8 cellular contexts compared by ENCODE assay signal in the genomic region with DNA sequence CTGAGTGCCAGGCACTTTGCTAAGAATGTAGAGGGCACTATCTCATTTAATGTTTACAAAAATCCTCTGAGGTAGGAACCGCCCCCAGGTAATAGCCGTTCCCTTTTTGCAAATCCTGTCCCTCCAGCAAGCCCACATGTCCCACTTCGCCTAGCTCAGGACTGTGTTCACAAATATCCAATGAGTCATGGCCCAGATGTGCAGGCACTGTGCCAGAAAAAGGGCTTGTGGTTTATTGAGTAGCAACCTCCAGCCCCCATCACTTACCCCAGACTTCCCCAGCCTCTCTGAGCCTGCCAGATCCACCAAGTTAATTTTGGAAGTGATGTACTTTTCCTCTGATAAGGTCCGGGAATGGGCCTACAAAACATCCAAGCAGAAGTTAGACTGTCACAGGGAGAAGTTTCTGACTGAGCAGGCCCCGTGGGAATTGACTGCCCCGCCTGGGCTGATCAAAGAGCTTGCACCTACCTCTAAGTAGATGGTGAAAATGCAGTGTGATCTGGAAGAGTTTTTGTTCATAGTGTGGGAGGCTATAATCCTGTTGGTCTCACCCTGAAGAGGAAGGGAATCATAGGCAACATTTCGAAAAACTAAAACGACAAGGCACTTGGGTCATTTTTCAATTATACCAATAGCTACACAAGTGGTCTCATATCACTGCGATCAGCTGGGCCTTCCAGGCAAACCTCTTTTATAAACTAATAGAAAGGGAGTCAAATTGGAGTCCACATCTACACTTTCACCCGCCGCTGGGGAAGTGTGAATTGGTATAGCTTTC. TPM values are rescaled to one million over a fixed set of nuclear protein-coding genes. Genes with fewer than 3 reads are reported as not detected.
A peak's percentile ranks its signal among the peaks of the same experiment; 100 is the strongest.
DNase-seq lines count a peak whose midpoint lies in the region; ATAC-seq and TF ChIP-seq lines count a peak whose summit lies in the region.

No MANE protein-coding gene starts in this region.

- H3K36me3 Mint-ChIP-seq in activated CD8-positive, alpha-beta T cell treated with anti-CD3 and anti-CD28 coated beads for 36 hours (ENCODE audit: low read depth): no peaks in the 10 kb centered on the region

- intact Hi-C loops in activated CD8-positive, alpha-beta T cell treated with anti-CD3 and anti-CD28 coated beads for 36 hours (cut with micrococcal nuclease): no loop called here
- intact Hi-C loops in esophagus squamous epithelium (cut with DNase I): no loop called here

- WGBS in esophagus squamous epithelium, 2 donors: 53 to 55% methylated on average over 10 to 11 of the region's 11 CpGs

- H3K4me3 Mint-ChIP-seq in activated CD8-positive, alpha-beta T cell treated with anti-CD3 and anti-CD28 coated beads for 36 hours: no peak overlapping the region

- DNase-seq in Karpas-422: peak; percentile 96
- DNase-seq in activated CD8-positive, alpha-beta T cell treated with anti-CD3 and anti-CD28 coated beads for 36 hours: peak; percentile 82
- DNase-seq in fibroblast of the conjunctiva (ENCODE audit: low read depth): peak; percentile 86
- peak; percentile 94 for DNase-seq in renal cortical epithelial cell (ENCODE audit: low read depth)
- DNase-seq in esophagus squamous epithelium (lab: John Stamatoyannopoulos, UW): no peak
- DNase-seq in HuH-7.5 (ENCODE audit: low spot score): no peak
- no peak for DNase-seq in NCI-H1048 (lab: John Stamatoyannopoulos, UW)

- no peaks in the 10 kb centered on the region for H3K9me2 ChIP-seq in Karpas-422 (replicated peaks; ENCODE audit: insufficient read depth, low read length)

- H3K4me1 Mint-ChIP-seq in activated CD8-positive, alpha-beta T cell treated with anti-CD3 and anti-CD28 coated beads for 36 hours (ENCODE audit: low read depth): peaks cover 9% of the 10 kb centered on the region

- no peaks in the 10 kb centered on the region for H3K9me3 ChIP-seq in Karpas-422 (ENCODE audit: low read length)
- H3K9me3 ChIP-seq in esophagus squamous epithelium: no peaks in the 10 kb centered on the region

- CTCF ChIA-PET in activated CD8-positive, alpha-beta T cell treated with anti-CD3 and anti-CD28 coated beads for 36 hours (lab: Charles Lee): no interaction called here

- peaks cover 42% of the 10 kb centered on the region for H3K4me1 ChIP-seq in Karpas-422 (ENCODE audit: low read length)
- peaks cover 0 to 8% (median 7%) of the 10 kb centered on the region in 3 donors for H3K4me1 ChIP-seq in esophagus squamous epithelium

- peak overlapping the region; percentile 47; the same call in 1 of the 2 replicates for H2AFZ ChIP-seq in Karpas-422 (ENCODE audit: low read length)

- H4K20me1 ChIP-seq in Karpas-422 (ENCODE audit: insufficient read depth, low read depth, low read length): no peaks in the 10 kb centered on the region

- ATAC-seq in GM18868 (IDR thresholded peaks at IDR 0.05; ENCODE audit: unreplicated experiment): peak; percentile 71
- ATAC-seq in activated CD8-positive, alpha-beta T cell treated with anti-CD3 and anti-CD28 coated beads for 36 hours: peak; percentile 75

- H3K27me3 ChIP-seq in Karpas-422 (ENCODE audit: low read length): no peaks in the 10 kb centered on the region
- no peaks in the 10 kb centered on the region for H3K27me3 ChIP-seq in esophagus squamous epithelium

- peak overlapping the region; percentile 49 for H3K9ac ChIP-seq in Karpas-422 (ENCODE audit: low read length)

- no peak for TF ChIP-seq POLR2A in esophagus squamous epithelium (IDR thresholded peaks at IDR 0.05)

- H3K9me3 Mint-ChIP-seq in activated CD8-positive, alpha-beta T cell treated with anti-CD3 and anti-CD28 coated beads for 36 hours: no peaks in the 10 kb centered on the region

- no peaks in the 10 kb centered on the region for H3K36me3 ChIP-seq in Karpas-422 (ENCODE audit: insufficient read depth, low read length)
- peaks cover 0 to 8% (median 0%) of the 10 kb centered on the region in 3 donors for H3K36me3 ChIP-seq in esophagus squamous epithelium

- peak overlapping the region; percentile 81 for H3K27ac ChIP-seq in Karpas-422 (ENCODE audit: low read length)
- H3K27ac ChIP-seq in esophagus squamous epithelium: no peak overlapping the region

- H3K27ac Mint-ChIP-seq in activated CD8-positive, alpha-beta T cell treated with anti-CD3 and anti-CD28 coated beads for 36 hours: no peak overlapping the region

- peak overlapping the region; percentile 50 for H3K4me3 ChIP-seq in Karpas-422 (ENCODE audit: low read length)
- no peak overlapping the region for H3K4me3 ChIP-seq in esophagus squamous epithelium

- POLR2A ChIA-PET in activated CD8-positive, alpha-beta T cell treated with anti-CD3 and anti-CD28 coated beads for 36 hours (lab: Charles Lee): interaction anchor here (0.9 to 1.2 kb wide), 3 partner anchors 14 to 23 kb away, joined by 3 read pairs; no protein-coding TSS in a partner anchor

- peak overlapping the region; percentile 70 for H3K4me2 ChIP-seq in Karpas-422 (ENCODE audit: low read depth, low read length, poor library complexity, severe bottlenecking)

- no peaks in the 10 kb centered on the region for H3K27me3 Mint-ChIP-seq in activated CD8-positive, alpha-beta T cell treated with anti-CD3 and anti-CD28 coated beads for 36 hours

- H3K79me2 ChIP-seq in Karpas-422 (ENCODE audit: low read length): no peaks in the 10 kb centered on the region

- no peak for TF ChIP-seq CTCF in activated CD8-positive, alpha-beta T cell treated with anti-CD3 and anti-CD28 coated beads for 36 hours (IDR thresholded peaks at IDR 0.05)
- TF ChIP-seq CTCF in esophagus squamous epithelium (IDR thresholded peaks at IDR 0.05): no peak

RNA-seq across cellular contexts. Expression of gene KIF9, which starts 15.7 kb away (rescaled TPM):
- 8.3 and 21.1 TPM in 2 replicates for total RNA-seq in Karpas-422 (2014; rRNA removed; shearing (Covaris generic); ENCODE audit: low replicate concordance)
- total RNA-seq in activated CD8-positive, alpha-beta T cell treated with anti-CD3 and anti-CD28 coated beads for 36 hours: 1 to 10 TPM; 8.3 to 8.8 TPM
- total RNA-seq in renal cortical epithelial cell (16.7 and 19.8 TPM in 2 replicates), esophagus squamous epithelium (1 to 10 TPM; 1.1 to 9.2 (median 7.5) TPM)

RNA-seq across cellular contexts. Expression of gene KLHL18, which starts 15.8 kb away (rescaled TPM):
- 15.6 and 33.0 TPM in 2 replicates for total RNA-seq in Karpas-422 (2014; rRNA removed; shearing (Covaris generic); ENCODE audit: low replicate concordance)
- total RNA-seq in activated CD8-positive, alpha-beta T cell treated with anti-CD3 and anti-CD28 coated beads for 36 hours: 10 to 100 TPM; 28.8 to 32.6 TPM
- total RNA-seq in renal cortical epithelial cell (38.0 and 38.2 TPM in 2 replicates), esophagus squamous epithelium (10 to 100 TPM; 12.4 to 19.5 (median 17.0) TPM)

Comparison
In these comparisons a context has a peak if more than half of its experiments do, and no peak if none do; other contexts are left out.
1. DNase-seq: peak in Karpas-422 (single experiment), activated CD8-positive, alpha-beta T cell treated with anti-CD3 and anti-CD28 coated beads for 36 hours (single experiment), fibroblast of the conjunctiva (single experiment) and renal cortical epithelial cell (single experiment); none in esophagus squamous epithelium (single experiment), HuH-7.5 (single experiment) and NCI-H1048 (single experiment).